1 cellular context compared by ENCODE assay signal in genomic region chr20:36792422-36792821, GRCh38.
TF ChIP-seq lines count a peak whose summit lies in the region.

No MANE protein-coding gene starts in this region.

TF ChIP-seq in K562, 482 proteins besides CTCF, POLR2A, EP300 and RAD21:
- TF ChIP-seq XRCC4 (IDR thresholded peaks at IDR 0.05; ENCODE audit: extremely low read depth, insufficient read depth, insufficient read length) (no peak), ZNF263 (CRISPR knock-in tag; IDR thresholded peaks at IDR 0.05; ENCODE audit: borderline replicate concordance) (no peak), HNRNPK (IDR thresholded peaks at IDR 0.05; ENCODE audit: low read depth, low read length, poor library complexity, severe bottlenecking) (no peak), POLR2AphosphoS5 (IDR thresholded peaks at IDR 0.05; ENCODE audit: control insufficient read depth, insufficient read depth, low read depth, low read length) (no peak), PTBP1 (IDR thresholded peaks at IDR 0.05; ENCODE audit: low read depth, low read length) (no peak), TOE1 (IDR thresholded peaks at IDR 0.05; ENCODE audit: borderline replicate concordance) (no peak), TOE1 (CRISPR knock-in tag; IDR thresholded peaks at IDR 0.05; ENCODE audit: borderline replicate concordance, low read depth) (no peak), ZNF311 (CRISPR knock-in tag; IDR thresholded peaks at IDR 0.05) (no peak), MAZ (CRISPR knock-in tag; conservative IDR thresholded peaks at IDR 0.05 in 1 of 2, IDR thresholded peaks at IDR 0.05 in 1 of 2) (no peak), ZNF384 (IDR thresholded peaks at IDR 0.05; ENCODE audit: low read depth, low read length) (0 out of 2 replicates have a peak, but pooled peaks have one; percentile 42), ZNF639 (CRISPR knock-in tag; conservative IDR thresholded peaks at IDR 0.05 in 1 of 2, IDR thresholded peaks at IDR 0.05 in 1 of 2) (no peak), CAMTA2 (CRISPR knock-in tag; conservative IDR thresholded peaks at IDR 0.05) (no peak), HMBOX1 (IDR thresholded peaks at IDR 0.05) (peak; percentile 93), ZBTB12 (CRISPR knock-in tag; IDR thresholded peaks at IDR 0.05) (no peak)
